ENCODE assay signal across 17 cellular contexts in genomic region chr19:42095142-42095813, GRCh38. TPM values are rescaled to one million over a fixed set of nuclear protein-coding genes. Genes with fewer than 3 reads are reported as not detected.
DNase-seq lines count a peak whose midpoint lies in the region; ATAC-seq and TF ChIP-seq lines count a peak whose summit lies in the region.
"Had no signal": no experiment of that assay in that cellular context is flagged by ENCODE, and none has a peak within 500 bp of the region (broad histone marks: within the 10 kb centered on the region; RNA-seq: fewer than 3 reads in every experiment).

No MANE protein-coding gene starts in this region.

- no peaks in the 10 kb centered on the region for H3K27me3 ChIP-seq in HUES64 (ENCODE audit: insufficient read depth, low read length)
- H3K27me3 ChIP-seq in gastroesophageal sphincter, result no peaks in the 10 kb centered on the region
- H3K27me3 ChIP-seq in neural progenitor cell, result peaks cover 4% of the 10 kb centered on the region
- no peaks in the 10 kb centered on the region for H3K27me3 ChIP-seq in stomach smooth muscle (ENCODE audit: control insufficient read depth in 1 of 2, insufficient read depth in 2 of 2, low read length in 2 of 2)
- no peaks in the 10 kb centered on the region for H3K27me3 ChIP-seq in PC-9 (ENCODE audit: insufficient read depth, low read depth)

- DNase-seq in neural progenitor cell (ENCODE audit: low spot score), result no peak
- no peak for DNase-seq in retina
- DNase-seq in iPS-NIHi11 (ENCODE audit: low spot score), result no peak
- DNase-seq in PC-9, result no peak
- DNase-seq: AML-193, Caco-2, GDM1, NCI-H1436, NCI-H1930, PC-3, SIG-M5 had no signal

- ATAC-seq in gastroesophageal sphincter, result no peak
- ATAC-seq: PC-3, SK-N-SH treated with all-trans-retinoic acid at 6 μM for 48 hours had no signal

- peaks cover 11% of the 10 kb centered on the region for H3F3A ChIP-seq in neural progenitor cell (ENCODE audit: low read depth)
- peaks cover 4% of the 10 kb centered on the region; the same call in 1 of the 2 replicates for H3F3A ChIP-seq in PC-9 (ENCODE audit: insufficient read depth, low read depth)

- TF ChIP-seq EP300 in gastroesophageal sphincter (IDR thresholded peaks at IDR 0.05), result no peak

- H3K9me2 ChIP-seq in PC-9 (ENCODE audit: insufficient read depth), result no peaks in the 10 kb centered on the region

- H3K79me2 ChIP-seq in neural progenitor cell (ENCODE audit: low read depth), result no peaks in the 10 kb centered on the region
- no peaks in the 10 kb centered on the region for H3K79me2 ChIP-seq in PC-9 (ENCODE audit: low read depth)

- no peak for TF ChIP-seq POLR2A in gastroesophageal sphincter (IDR thresholded peaks at IDR 0.05)

- H3K27ac ChIP-seq in HUES64 (ENCODE audit: low read depth, low read length), result no peak overlapping the region
- H3K27ac ChIP-seq in gastroesophageal sphincter, result peak overlapping the region in 3 of 4 donors; percentile 49 to 80 (median 71)
- no peak overlapping the region for H3K27ac ChIP-seq in neural progenitor cell
- H3K27ac ChIP-seq in stomach smooth muscle (ENCODE audit: low read length), result no peak overlapping the region
- no peak overlapping the region for H3K27ac ChIP-seq in PC-9
- H3K27ac ChIP-seq: RWPE1 had no signal

- H3K9me3 ChIP-seq in HUES64 (ENCODE audit: insufficient read depth, low read depth, low read length) (no peaks in the 10 kb centered on the region), gastroesophageal sphincter (no peaks in the 10 kb centered on the region), neural progenitor cell (ENCODE audit: low read depth) (no peaks in the 10 kb centered on the region), stomach smooth muscle (ENCODE audit: control insufficient read depth in 2 of 2, low read length in 2 of 2) (no peaks in the 10 kb centered on the region), PC-9 (ENCODE audit: insufficient read depth, low read depth) (no peaks in the 10 kb centered on the region)
- H3K9me3 ChIP-seq: Caco-2 had no signal

- WGBS in HUES64, result 93% methylated on average over 36 of the region's 36 CpGs
- WGBS in gastroesophageal sphincter (ENCODE audit: low coverage in 1 of 2), 2 donors, result 55% methylated on average over 12 of the region's 36 CpGs; no CpG with 5 or more reads in 1 of the 2 donors

- H3K36me3 ChIP-seq in HUES64 (ENCODE audit: insufficient read depth, low read length), result no peaks in the 10 kb centered on the region
- H3K36me3 ChIP-seq in gastroesophageal sphincter, result peaks cover 0 to 5% of the 10 kb centered on the region in 2 donors
- H3K36me3 ChIP-seq in neural progenitor cell, result no peaks in the 10 kb centered on the region
- H3K36me3 ChIP-seq in stomach smooth muscle (ENCODE audit: control insufficient read depth in 2 of 2, insufficient read depth in 2 of 2, low read length in 2 of 2), result no peaks in the 10 kb centered on the region
- no peaks in the 10 kb centered on the region for H3K36me3 ChIP-seq in PC-9 (ENCODE audit: low read depth)

- no peaks in the 10 kb centered on the region for H4K20me1 ChIP-seq in neural progenitor cell (ENCODE audit: low read depth)
- no peaks in the 10 kb centered on the region for H4K20me1 ChIP-seq in PC-9 (ENCODE audit: insufficient read depth)

- no peak for TF ChIP-seq CTCF in gastroesophageal sphincter (IDR thresholded peaks at IDR 0.05)
- no peak for TF ChIP-seq CTCF in neural progenitor cell (IDR thresholded peaks at IDR 0.05)
- TF ChIP-seq CTCF in PC-9 (conservative IDR thresholded peaks at IDR 0.05), result no peak

- H3K27me3 Mint-ChIP-seq in neural progenitor cell (ENCODE audit: insufficient read depth, low read depth), result peaks cover 11% of the 10 kb centered on the region

- H3K4me3 Mint-ChIP-seq in neural progenitor cell, result no peak overlapping the region
- H3K4me3 Mint-ChIP-seq: CD14-positive monocyte had no signal

- H2AFZ ChIP-seq in neural progenitor cell (replicated peaks), result peak overlapping the region; percentile 85
- no peak overlapping the region for H2AFZ ChIP-seq in PC-9

- H3K4me1 ChIP-seq in HUES64 (ENCODE audit: insufficient read depth, low read length) (peaks cover 6% of the 10 kb centered on the region; the same call in 1 of the 2 replicates), gastroesophageal sphincter (peaks cover 0 to 43% (median 7%) of the 10 kb centered on the region in 3 donors), neural progenitor cell (peaks cover 13% of the 10 kb centered on the region), stomach smooth muscle (ENCODE audit: control insufficient read depth, insufficient read depth, low read length) (peaks cover 30% of the 10 kb centered on the region), PC-9 (replicated peaks; ENCODE audit: insufficient read depth) (peaks cover 4% of the 10 kb centered on the region; the same call in 1 of the 2 replicates)

- POLR2A ChIA-PET in PC-9 (lab: Charles Lee; ENCODE audit: unreplicated experiment), result interaction anchor here (0.5 kb wide), 1 partner anchor 211 kb away, joined by 3 read pairs; no protein-coding TSS in a partner anchor

- H3K4me2 ChIP-seq in neural progenitor cell, result peak overlapping the region; percentile 76
- no peak overlapping the region for H3K4me2 ChIP-seq in PC-9

- H3K9me3 Mint-ChIP-seq in neural progenitor cell, result no peaks in the 10 kb centered on the region
- H3K9me3 Mint-ChIP-seq: CD14-positive monocyte had no signal

- H3K4me3 ChIP-seq in HUES64 (ENCODE audit: low read length) (peak overlapping the region; percentile 34; the same call in 1 of the 2 replicates), gastroesophageal sphincter (peak overlapping the region in 1 of 2 donors; percentile 50), neural progenitor cell (no peak overlapping the region), stomach smooth muscle (ENCODE audit: low read length in 2 of 2) (peak overlapping the region; percentile 58 to 71), PC-9 (no peak overlapping the region)

- H3K4me1 Mint-ChIP-seq in neural progenitor cell, result peaks cover 16% of the 10 kb centered on the region

- no peaks in the 10 kb centered on the region for H3K36me3 Mint-ChIP-seq in neural progenitor cell

- H3K9ac ChIP-seq in HUES64 (ENCODE audit: low read depth, low read length), result no peak overlapping the region
- H3K9ac ChIP-seq in neural progenitor cell, result no peak overlapping the region
- H3K9ac ChIP-seq in stomach smooth muscle (ENCODE audit: low read length in 2 of 2), result no peak overlapping the region

- H3K27ac Mint-ChIP-seq in neural progenitor cell, result no peak overlapping the region

- intact Hi-C loops in PC-9 (cut with micrococcal nuclease; ENCODE audit: unreplicated experiment), result loop anchor here (10.0 kb wide), 1 partner anchor 100 kb away; the partner anchor contains the start of gene ATP1A3

- CTCF ChIA-PET in PC-9 (lab: Charles Lee), result no interaction called here

- no TSS peak for BruUV-seq in PC-9 (replicated peaks; lab: Mats Ljungman, UMichigan)

RNA-seq across cellular contexts. Expression of gene ZNF574, which starts 19.3 kb away (rescaled TPM):
- 21.0 TPM for polyA plus RNA-seq in HUES64 (2013, experiment 1 of 2)
- polyA plus RNA-seq in HUES64 (2013, experiment 2 of 2), result 21.1 TPM
- total RNA-seq in gastroesophageal sphincter (10 to 100 TPM; 14.4 to 25.3 (median 17.1) TPM), neural progenitor cell (ENCODE audit: low replicate concordance) (13.4 and 35.6 TPM in 2 replicates), PC-9 (2021) (19.4 and 21.6 TPM in 2 replicates)

RNA-seq across cellular contexts. Expression of gene GRIK5, which starts 25.3 kb away (rescaled TPM):
- 25.3 TPM for polyA plus RNA-seq in HUES64 (2013, experiment 1 of 2)
- 27.2 TPM for polyA plus RNA-seq in HUES64 (2013, experiment 2 of 2)
- total RNA-seq in gastroesophageal sphincter (10 to 100 TPM in 3 of 4 donors, 1 to 10 TPM in 1; 7.0 to 23.4 (median 12.3) TPM), neural progenitor cell (ENCODE audit: low replicate concordance) (5.8 and 19.4 TPM in 2 replicates), PC-9 (2021) (0.96 and 1.1 TPM in 2 replicates)
- total RNA-seq: PC-3 had no signal

RNA-seq across cellular contexts. Expression of gene POU2F2, which starts 37.0 kb away (rescaled TPM):
- 4.9 TPM for polyA plus RNA-seq in HUES64 (2013, experiment 1 of 2)
- 3.2 TPM for polyA plus RNA-seq in HUES64 (2013, experiment 2 of 2)
- 1 to 10 TPM in 3 of 4 donors, under 1 TPM in 1; 0.93 to 1.8 (median 1.5) TPM for total RNA-seq in gastroesophageal sphincter
- total RNA-seq in neural progenitor cell (ENCODE audit: low replicate concordance), result 0.31 and 0.69 TPM in 2 replicates
- 2.9 and 3.5 TPM in 2 replicates for total RNA-seq in PC-9 (2021)

Comparison
In these comparisons a context has a peak if more than half of its experiments do, and no peak if none do; other contexts are left out.
1. H3K27ac ChIP-seq: peak in gastroesophageal sphincter (3 of 4); none in HUES64 (single experiment), neural progenitor cell (single experiment), stomach smooth muscle (single experiment) and PC-9 (single experiment).
2. H3K4me3 ChIP-seq: peak in HUES64 (single experiment) and stomach smooth muscle (2 of 2); none in neural progenitor cell (single experiment) and PC-9 (single experiment).